Comparison of ENCODE assay signal across 8 cellular contexts in genomic region chr6:33710296-33711121, GRCh38. TPM values are rescaled to one million over a fixed set of nuclear protein-coding genes. Genes with fewer than 3 reads are reported as not detected.
DNase-seq lines count a peak whose midpoint lies in the region; ATAC-seq and TF ChIP-seq lines count a peak whose summit lies in the region.

No MANE protein-coding gene starts in this region.

- H3K27ac Mint-ChIP-seq in activated CD4-positive, alpha-beta T cell treated with anti-CD3 and anti-CD28 coated beads, Interleukin-2, amount 10 ng/mL, durations not matched to agents 24 days and 14 days: peak overlapping the region; percentile 98

- no peaks in the 10 kb centered on the region for H3K27me3 ChIP-seq in esophagus muscularis mucosa

- TF ChIP-seq POLR2A in esophagus muscularis mucosa (IDR thresholded peaks at IDR 0.05; ENCODE audit: low read depth): no peak

- peaks cover 4% of the 10 kb centered on the region for H3K27me3 Mint-ChIP-seq in activated CD4-positive, alpha-beta T cell treated with anti-CD3 and anti-CD28 coated beads, Interleukin-2, amount 10 ng/mL, durations not matched to agents 24 days and 14 days

- 83% methylated on average over 15 of the region's 15 CpGs for WGBS in esophagus muscularis mucosa

- H3K36me3 ChIP-seq in esophagus muscularis mucosa: peaks cover 0 to 28% (median 8%) of the 10 kb centered on the region in 4 donors

- peaks cover 36% of the 10 kb centered on the region for H3K4me1 Mint-ChIP-seq in activated CD4-positive, alpha-beta T cell treated with anti-CD3 and anti-CD28 coated beads, Interleukin-2, amount 10 ng/mL, durations not matched to agents 24 days and 14 days

- H3K4me3 ChIP-seq in esophagus muscularis mucosa (peak overlapping the region; percentile 73 to 92 (median 84)), skeletal muscle cell (ENCODE audit: low read depth, low read length) (peak overlapping the region; percentile 96)

- no peak for TF ChIP-seq CTCF in RWPE1 (conservative IDR thresholded peaks at IDR 0.05; ENCODE audit: low read depth)
- no peak for TF ChIP-seq CTCF in esophagus muscularis mucosa (IDR thresholded peaks at IDR 0.05)

- intact Hi-C loops in activated CD4-positive, alpha-beta T cell treated with anti-CD3 and anti-CD28 coated beads, Interleukin-2, amount 10 ng/mL, durations not matched to agents 24 days and 14 days (cut with micrococcal nuclease): loop anchor here (1.0 to 10.0 kb wide), 4 partner anchors 14 to 534 kb away; partner anchors contain the start of genes LEMD2 and SMIM29
- intact Hi-C loops in esophagus muscularis mucosa (cut with DNase I): no loop called here

- POLR2A ChIA-PET in RWPE1 (lab: Yijun Ruan, JAX; ENCODE audit: low non-redundant PET): interaction anchor here (1.0 kb wide), 1 partner anchor 120 kb away, joined by 3 read pairs; no protein-coding TSS in a partner anchor

- no peaks in the 10 kb centered on the region for H3K9me3 Mint-ChIP-seq in activated CD4-positive, alpha-beta T cell treated with anti-CD3 and anti-CD28 coated beads, Interleukin-2, amount 10 ng/mL, durations not matched to agents 24 days and 14 days

- H3K4me3 Mint-ChIP-seq in activated CD4-positive, alpha-beta T cell treated with anti-CD3 and anti-CD28 coated beads, Interleukin-2, amount 10 ng/mL, durations not matched to agents 24 days and 14 days: peak overlapping the region; percentile 97

- DNase-seq in activated CD4-positive, alpha-beta T cell treated with anti-CD3 and anti-CD28 coated beads, Interleukin-2, amount 10 ng/mL, durations not matched to agents 24 days and 14 days: no peak
- no peak for DNase-seq in activated CD4-positive, alpha-beta T cell treated with anti-CD3 and anti-CD28 coated beads for 48 hours
- DNase-seq in RWPE1 (ENCODE audit: low spot score): no peak
- no peak for DNase-seq in esophagus muscularis mucosa (ENCODE audit: extremely low spot score)
- no peak for DNase-seq in skeletal muscle cell (ENCODE audit: low read depth)
- no peak for DNase-seq in NCI-H526 treated with DMSO at 0.1 percent for 48 hours (lab: John Stamatoyannopoulos, UW)

- ATAC-seq in HG02884 (IDR thresholded peaks at IDR 0.05; ENCODE audit: unreplicated experiment) (no peak), GM19023 (IDR thresholded peaks at IDR 0.05; ENCODE audit: unreplicated experiment) (no peak)

- H3K9me3 ChIP-seq in esophagus muscularis mucosa: no peaks in the 10 kb centered on the region

- peaks cover 34% of the 10 kb centered on the region for H3K36me3 Mint-ChIP-seq in activated CD4-positive, alpha-beta T cell treated with anti-CD3 and anti-CD28 coated beads, Interleukin-2, amount 10 ng/mL, durations not matched to agents 24 days and 14 days (ENCODE audit: low read depth)

- H3K27ac ChIP-seq in RWPE1: peak overlapping the region; percentile 91
- H3K27ac ChIP-seq in esophagus muscularis mucosa (replicated peaks in 1 of 4): peak overlapping the region in 3 of 4 donors; percentile 91 to 95 (median 94)

- peaks cover 18 to 23% (median 20%) of the 10 kb centered on the region in 4 donors for H3K4me1 ChIP-seq in esophagus muscularis mucosa

- no peak for TF ChIP-seq EP300 in esophagus muscularis mucosa (IDR thresholded peaks at IDR 0.05)

- CTCF ChIA-PET in RWPE1 (lab: Yijun Ruan, JAX): interaction anchor here (0.6 to 1.9 kb wide), 10 partner anchors 9 to 317 kb away, joined by 3 to 40 read pairs (median 5); no protein-coding TSS in a partner anchor

RNA-seq across cellular contexts. Expression of gene UQCC2, which starts 1.0 kb away (rescaled TPM):
- total RNA-seq in activated CD4-positive, alpha-beta T cell treated with anti-CD3 and anti-CD28 coated beads, Interleukin-2, amount 10 ng/mL, durations not matched to agents 24 days and 14 days: 131 and 137 TPM in 2 replicates
- total RNA-seq in esophagus muscularis mucosa: 10 to 100 TPM in 3 of 4 donors, 1 to 10 TPM in 1; 9.4 to 22.2 (median 14.7) TPM

RNA-seq across cellular contexts. Expression of gene IP6K3, which starts 36.2 kb away (rescaled TPM):
- total RNA-seq in activated CD4-positive, alpha-beta T cell treated with anti-CD3 and anti-CD28 coated beads, Interleukin-2, amount 10 ng/mL, durations not matched to agents 24 days and 14 days: not detected in 2 replicates
- total RNA-seq in esophagus muscularis mucosa: 1 to 10 TPM; 1.2 to 2.8 (median 1.7) TPM
